ENCODE assay signal across 8 cellular contexts in the genomic region with DNA sequence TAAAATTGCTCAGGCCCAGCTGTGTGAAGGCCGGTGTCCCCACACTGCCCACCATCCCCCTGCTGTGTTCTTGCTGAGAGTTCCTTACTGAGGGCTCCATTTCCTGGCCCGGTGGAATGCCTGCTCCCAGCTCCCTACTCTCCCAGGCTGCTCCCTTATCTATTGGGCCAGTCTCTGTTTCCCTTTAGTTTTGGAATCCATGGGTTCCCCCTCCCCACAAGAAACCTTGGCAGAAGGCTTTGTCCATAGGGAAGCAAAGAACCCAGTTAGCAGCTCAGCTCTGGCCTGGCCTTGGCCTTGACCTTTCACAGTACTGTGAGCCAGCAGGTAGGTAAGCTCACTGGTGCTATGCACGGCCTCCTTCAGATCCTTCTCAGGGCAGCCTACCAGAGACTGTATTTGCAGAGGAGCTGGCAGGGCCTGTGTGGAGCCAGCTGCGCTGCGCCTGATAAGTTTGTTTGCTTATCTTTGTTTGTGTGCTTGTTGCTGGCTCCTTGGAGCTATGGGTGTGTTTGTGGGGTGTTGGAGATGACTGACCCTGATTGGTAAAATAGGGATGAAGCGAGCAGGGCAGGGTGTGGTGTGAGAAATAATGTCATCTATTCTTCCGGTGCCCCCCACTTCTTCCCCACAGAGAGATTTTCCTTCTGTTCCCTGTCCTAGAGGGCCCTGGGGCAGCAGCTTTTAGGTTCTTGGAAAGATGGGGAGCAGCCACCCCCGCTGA. TPM values are rescaled to one million over a fixed set of nuclear protein-coding genes. Genes with fewer than 3 reads are reported as not detected.
DNase-seq lines count a peak whose midpoint lies in the region; ATAC-seq and TF ChIP-seq lines count a peak whose summit lies in the region.

No MANE protein-coding gene starts in this region.

- peaks cover 42% of the 10 kb centered on the region for H3K4me1 Mint-ChIP-seq in T-helper 17 cell

- no peaks in the 10 kb centered on the region for H3K36me3 ChIP-seq in gastroesophageal sphincter
- H3K36me3 ChIP-seq in rectal smooth muscle tissue (ENCODE audit: control insufficient read depth, insufficient read depth, low read length): peaks cover under 1% of the 10 kb centered on the region

- no peak overlapping the region for H3K9ac ChIP-seq in rectal smooth muscle tissue (ENCODE audit: low read length)

- no peak for TF ChIP-seq POLR2A in gastroesophageal sphincter (IDR thresholded peaks at IDR 0.05)

- no peaks in the 10 kb centered on the region for H3K9me3 ChIP-seq in T-helper 17 cell (ENCODE audit: control insufficient read depth, low read length, poor library complexity, severe bottlenecking)
- no peaks in the 10 kb centered on the region for H3K9me3 ChIP-seq in gastroesophageal sphincter

- no peak for TF ChIP-seq EP300 in gastroesophageal sphincter (IDR thresholded peaks at IDR 0.05)

- H3K27ac Mint-ChIP-seq in T-helper 17 cell: peak overlapping the region; percentile 86

- H3K27me3 ChIP-seq in gastroesophageal sphincter (no peaks in the 10 kb centered on the region), rectal smooth muscle tissue (ENCODE audit: control insufficient read depth, insufficient read depth, low read length) (no peaks in the 10 kb centered on the region)

- no peak overlapping the region for H3K4me3 Mint-ChIP-seq in T-helper 17 cell

- peak; percentile 52 for DNase-seq in HuH-7.5 (ENCODE audit: low spot score)
- DNase-seq in T-helper 17 cell: no peak
- no peak for DNase-seq in activated CD4-positive, alpha-beta T cell treated with anti-CD3 and anti-CD28 coated beads for 48 hours

- no peak overlapping the region for H3K4me3 ChIP-seq in gastroesophageal sphincter
- peak overlapping the region; percentile 25 for H3K4me3 ChIP-seq in rectal smooth muscle tissue (ENCODE audit: low read length)

- H3K4me1 ChIP-seq in gastroesophageal sphincter: peaks cover 10 to 100% (median 49%) of the 10 kb centered on the region in 3 donors
- peaks cover 63% of the 10 kb centered on the region for H3K4me1 ChIP-seq in rectal smooth muscle tissue (ENCODE audit: control insufficient read depth, insufficient read depth, low read length)

- no peaks in the 10 kb centered on the region for H3K27me3 Mint-ChIP-seq in T-helper 17 cell

- 20 to 53% methylated on average over 3 to 5 of the region's 8 CpGs for WGBS in gastroesophageal sphincter (ENCODE audit: low coverage in 1 of 2), 2 donors

- no peak for TF ChIP-seq CTCF in gastroesophageal sphincter (IDR thresholded peaks at IDR 0.05)

- H3K36me3 Mint-ChIP-seq in T-helper 17 cell (ENCODE audit: low read depth): no peaks in the 10 kb centered on the region

- H3K27ac ChIP-seq in gastroesophageal sphincter (peak overlapping the region; percentile 48 to 79 (median 72)), rectal smooth muscle tissue (ENCODE audit: low read depth, low read length) (peak overlapping the region; percentile 82)

- ATAC-seq in T-helper 17 cell: no peak
- ATAC-seq in gastroesophageal sphincter: peak; percentile 12
- ATAC-seq in HG03457 (IDR thresholded peaks at IDR 0.05; ENCODE audit: unreplicated experiment): no peak
- no peak for ATAC-seq in HG03469 (IDR thresholded peaks at IDR 0.05; ENCODE audit: unreplicated experiment)
- no peak for ATAC-seq in HG02852 (IDR thresholded peaks at IDR 0.05; ENCODE audit: unreplicated experiment)

RNA-seq across cellular contexts. Expression of a gene that starts 19.2 kb away (rescaled TPM):
- total RNA-seq in T-helper 17 cell (10 to 100 TPM; 83.4 to 86.0 TPM), gastroesophageal sphincter (10 to 100 TPM; 28.8 to 87.4 (median 54.9) TPM)
